8 cellular contexts compared by ENCODE assay signal in the genomic region with DNA sequence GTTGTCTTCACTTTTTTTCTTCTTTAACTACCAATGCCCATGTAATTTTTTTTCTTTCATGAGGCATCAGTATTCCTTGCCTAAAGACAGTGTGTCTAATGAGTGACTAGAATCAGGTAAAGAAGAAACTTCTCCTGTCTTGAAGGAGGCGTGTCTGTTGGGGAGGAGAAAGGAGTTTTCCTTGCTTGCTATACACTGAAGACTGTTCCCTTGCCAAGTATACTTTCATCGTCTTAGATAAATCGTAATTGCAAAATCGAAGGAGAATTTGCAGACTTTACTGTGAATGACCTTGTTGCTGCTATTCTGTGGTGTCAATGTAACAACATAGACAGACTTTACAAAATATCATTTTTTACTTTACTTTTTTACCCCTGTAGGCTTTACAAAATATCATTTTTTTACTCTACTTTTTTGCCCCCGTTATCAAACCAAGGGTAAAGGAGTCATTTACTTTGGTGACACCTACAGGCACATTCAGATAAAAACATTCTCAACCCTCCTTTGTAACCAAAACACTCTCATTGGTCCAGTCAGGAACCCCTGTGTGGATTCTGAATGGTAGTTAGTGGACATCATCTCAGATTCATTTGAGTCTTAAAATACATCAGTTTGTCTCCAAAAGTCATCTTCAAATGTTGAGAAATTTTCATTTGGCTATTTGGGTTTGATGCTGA.
DNase-seq lines count a peak whose midpoint lies in the region; ATAC-seq and TF ChIP-seq lines count a peak whose summit lies in the region.

No MANE protein-coding gene starts in this region.

- H3K4me3 ChIP-seq in left lung (no peak overlapping the region), mucosa of descending colon (no peak overlapping the region)

- H3K36me3 ChIP-seq in left lung (no peaks in the 10 kb centered on the region), mucosa of descending colon (ENCODE audit: low read depth) (no peaks in the 10 kb centered on the region)

- TF ChIP-seq CTCF in left lung (IDR thresholded peaks at IDR 0.05) = peak in 1 of 2 donors; percentile 13
- TF ChIP-seq CTCF in mucosa of descending colon (IDR thresholded peaks at IDR 0.05) = no peak

- no peaks in the 10 kb centered on the region for H3K27me3 ChIP-seq in left lung

- intact Hi-C loops in left lung (cut with DNase I) = no loop called here
- intact Hi-C loops in mucosa of descending colon (cut with DNase I, micrococcal nuclease) = no loop called here

- peak; percentile 27 for DNase-seq in NCI-H1092 treated with DMSO at 0.1 percent for 48 hours (lab: John Stamatoyannopoulos, UW)
- no peak for DNase-seq in NCI-H1092 (lab: John Stamatoyannopoulos, UW)
- peak; percentile 14 for DNase-seq in SKM-1 (lab: John Stamatoyannopoulos, UW; ENCODE audit: unreplicated experiment)
- DNase-seq in left lung = no peak
- no peak for DNase-seq in activated T-cell treated with anti-CD3 and anti-CD28 coated beads, Interleukin-2, amount 50 U/mL, for 1 hour
- no peak for DNase-seq in occipital lobe (lab: John Stamatoyannopoulos, UW)
- DNase-seq in mucosa of descending colon = no peak

- H3K4me1 ChIP-seq in left lung (peaks cover 5 to 20% of the 10 kb centered on the region in 2 donors), mucosa of descending colon (ENCODE audit: low read depth) (peaks cover 6% of the 10 kb centered on the region)

- H3K27ac ChIP-seq in left lung = no peak overlapping the region

- peak; percentile 80 for ATAC-seq in HG02759 (IDR thresholded peaks at IDR 0.05; ENCODE audit: unreplicated experiment)
- peak; percentile 59 for ATAC-seq in left lung
- ATAC-seq in mucosa of descending colon = no peak

- H3K9me3 ChIP-seq in left lung (no peaks in the 10 kb centered on the region), mucosa of descending colon (no peaks in the 10 kb centered on the region)

Comparison
In these comparisons a context has a peak if more than half of its experiments do, and no peak if none do; other contexts are left out.
1. DNase-seq: peak in NCI-H1092 treated with DMSO at 0.1 percent for 48 hours (single experiment) and SKM-1 (single experiment); none in NCI-H1092 (single experiment), left lung (0 of 2), activated T-cell treated with anti-CD3 and anti-CD28 coated beads, Interleukin-2, amount 50 U/mL, for 1 hour (single experiment), occipital lobe (single experiment) and mucosa of descending colon (0 of 3).